In the genomic region with DNA sequence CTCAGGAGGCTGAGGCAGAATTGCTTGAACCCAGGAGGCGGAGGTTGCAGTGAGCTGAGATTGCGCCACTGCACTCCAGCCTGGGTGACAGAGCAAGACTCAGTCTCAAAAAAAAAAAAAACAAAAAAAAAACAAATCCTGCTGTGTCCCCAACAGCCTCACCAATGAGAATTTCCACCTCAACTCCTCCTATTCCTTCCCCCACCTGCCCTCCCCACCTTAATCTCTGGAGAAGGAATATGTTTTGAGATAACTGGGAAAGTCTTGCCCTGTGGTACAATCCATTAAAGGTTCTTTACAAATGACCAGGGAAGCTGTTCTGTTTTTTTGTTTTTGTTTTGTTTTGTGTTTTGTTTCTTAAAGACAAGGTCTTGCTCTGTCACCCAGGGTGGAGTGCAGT, we compare ENCODE assay signal across 1 cellular context.
TF ChIP-seq lines count a peak whose summit lies in the region.

No MANE protein-coding gene starts in this region.

TF ChIP-seq in HEK293T, 16 proteins besides CTCF, POLR2A, EP300 and RAD21:
- peak; percentile 33; the same call in 1 of the 2 replicates for TF ChIP-seq ZNF384 (IDR thresholded peaks at IDR 0.05)
